ENCODE assay signal across 10 cellular contexts in genomic region chr18:48589797-48590519, GRCh38. TPM values are rescaled to one million over a fixed set of nuclear protein-coding genes. Genes with fewer than 3 reads are reported as not detected.
A peak's percentile ranks its signal among the peaks of the same experiment; 100 is the strongest.
DNase-seq lines count a peak whose midpoint lies in the region; ATAC-seq, FAIRE-seq and TF ChIP-seq lines count a peak whose summit lies in the region.
"Had no signal": no experiment of that assay in that cellular context is flagged by ENCODE, and none has a peak within 500 bp of the region (broad histone marks: within the 10 kb centered on the region; RNA-seq: fewer than 3 reads in every experiment).

No MANE protein-coding gene starts in this region.

- intact Hi-C loops in left ventricle myocardium inferior (cut with micrococcal nuclease) (no loop called here), ovary (cut with DNase I) (no loop called here)

- H3K4me3 Mint-ChIP-seq in T-helper 17 cell = no peak overlapping the region
- H3K4me3 Mint-ChIP-seq in WTC11 = no peak overlapping the region

- no peak for TF ChIP-seq RAD21 in A549 (conservative IDR thresholded peaks at IDR 0.05 in 1 of 2, IDR thresholded peaks at IDR 0.05 in 1 of 2)

- H3K27me3 Mint-ChIP-seq in T-helper 17 cell (peaks cover 9% of the 10 kb centered on the region), WTC11 (ENCODE audit: low read depth) (no peaks in the 10 kb centered on the region)

- TF ChIP-seq CTCF in A549 (IDR thresholded peaks at IDR 0.05) (no peak), left ventricle myocardium inferior (IDR thresholded peaks at IDR 0.05; ENCODE audit: borderline replicate concordance) (no peak), ovary (IDR thresholded peaks at IDR 0.05) (no peak), GM10266 (IDR thresholded peaks at IDR 0.05; ENCODE audit: control insufficient read depth, insufficient read depth, low read depth, missing control alignments) (no peak), WTC11 (IDR thresholded peaks at IDR 0.05) (no peak)

- no peak for DNase-seq in A549 (ENCODE audit: low read depth in 1 of 2, low spot score in 1 of 2)
- DNase-seq in T-helper 17 cell = no peak
- DNase-seq in left ventricle myocardium inferior = peak; percentile 77
- DNase-seq in ovary = peak in 4 of 5 donors; percentile 46 to 70 (median 58)
- DNase-seq in GM10266 (ENCODE audit: extremely low spot score) = no peak
- no peak for DNase-seq in HT-29 (ENCODE audit: low spot score)
- no peak for DNase-seq in WTC11 (ENCODE audit: low spot score)
- DNase-seq: NCI-H1694 had no signal

- H3K27ac Mint-ChIP-seq in T-helper 17 cell (peak overlapping the region; percentile 8), WTC11 (no peak overlapping the region; the same call in 1 of the 2 replicates)

- H3K27ac ChIP-seq in A549 (peak overlapping the region; percentile 69 to 86), left ventricle myocardium inferior (replicated peaks) (peak overlapping the region; percentile 82), ovary (no peak overlapping the region)
- H3K27ac ChIP-seq: neutrophil had no signal

- TF ChIP-seq EP300 in A549 (IDR thresholded peaks at IDR 0.05) (no peak), ovary (IDR thresholded peaks at IDR 0.05) (no peak)

- CTCF ChIA-PET in A549 (lab: Yijun Ruan, JAX) (interaction anchor here (1.1 to 1.7 kb wide), 2 partner anchors 10 to 15 kb away, joined by 3 to 4 read pairs; no protein-coding TSS in a partner anchor), WTC11 (lab: Charles Lee) (interaction anchor here (2.5 kb wide), 1 partner anchor 15 kb away, joined by 14 read pairs; no protein-coding TSS in a partner anchor)

- H3K27me3 ChIP-seq in left ventricle myocardium inferior (ENCODE audit: low read depth) = no peaks in the 10 kb centered on the region
- no peaks in the 10 kb centered on the region for H3K27me3 ChIP-seq in ovary
- H3K27me3 ChIP-seq: neutrophil had no signal

- H3K4me1 ChIP-seq in A549 (peaks cover 25% of the 10 kb centered on the region), left ventricle myocardium inferior (peaks cover 74% of the 10 kb centered on the region), ovary (ENCODE audit: insufficient read depth) (peaks cover 16% of the 10 kb centered on the region)

- H3K4me3 ChIP-seq in A549 (no peak overlapping the region), left ventricle myocardium inferior (no peak overlapping the region), ovary (no peak overlapping the region)

- no peak for FAIRE-seq in A549 (lab: Jason Lieb, UNC)

- no peaks in the 10 kb centered on the region for H3K9me3 Mint-ChIP-seq in WTC11

- H3K4me1 Mint-ChIP-seq in T-helper 17 cell (peaks cover 9% of the 10 kb centered on the region), WTC11 (0 out of 2 replicates have a peak, but pooled peaks cover 4% of the 10 kb centered on the region)

- peak overlapping the region; percentile 62 for H3K4me2 ChIP-seq in A549

- H3K36me3 ChIP-seq in left ventricle myocardium inferior (no peaks in the 10 kb centered on the region), ovary (no peaks in the 10 kb centered on the region)
- H3K36me3 ChIP-seq: neutrophil had no signal

- WGBS in A549 (ENCODE audit: missing lambda C conversion rate) = 87% methylated on average over 11 of the region's 15 CpGs
- WGBS in ovary, 3 donors = 56 to 66% (median 65%) methylated on average over 15 of the region's 15 CpGs

- POLR2A ChIA-PET in A549 (lab: Yijun Ruan, JAX) (no interaction called here), WTC11 (lab: Charles Lee) (no interaction called here)

- no peaks in the 10 kb centered on the region for H3K36me3 Mint-ChIP-seq in T-helper 17 cell (ENCODE audit: low read depth)
- no peaks in the 10 kb centered on the region for H3K36me3 Mint-ChIP-seq in WTC11

- no peaks in the 10 kb centered on the region for H3K9me3 ChIP-seq in A549
- H3K9me3 ChIP-seq in T-helper 17 cell (ENCODE audit: control insufficient read depth, low read length, poor library complexity, severe bottlenecking) = no peaks in the 10 kb centered on the region
- H3K9me3 ChIP-seq in left ventricle myocardium inferior (replicated peaks) = no peaks in the 10 kb centered on the region
- no peaks in the 10 kb centered on the region for H3K9me3 ChIP-seq in ovary
- H3K9me3 ChIP-seq: neutrophil had no signal

- ATAC-seq in A549 (peak in 1 of 2 experiments; percentile 16; a peak in 2 of 6 replicates), T-helper 17 cell (no peak), GM18873 (IDR thresholded peaks at IDR 0.05; ENCODE audit: low FRiP score, unreplicated experiment) (no peak), WTC11 (no peak)

- TF ChIP-seq POLR2A in A549 (IDR thresholded peaks at IDR 0.05; ENCODE audit: low read length) (no peak), ovary (IDR thresholded peaks at IDR 0.05) (no peak)

TF ChIP-seq in A549, 52 proteins besides CTCF, POLR2A, EP300 and RAD21 (continues in another document):
- TF ChIP-seq CBX8 (IDR thresholded peaks at IDR 0.05) = no peak
- TF ChIP-seq JUNB (IDR thresholded peaks at IDR 0.05) = no peak
- TF ChIP-seq, protein P1, sequence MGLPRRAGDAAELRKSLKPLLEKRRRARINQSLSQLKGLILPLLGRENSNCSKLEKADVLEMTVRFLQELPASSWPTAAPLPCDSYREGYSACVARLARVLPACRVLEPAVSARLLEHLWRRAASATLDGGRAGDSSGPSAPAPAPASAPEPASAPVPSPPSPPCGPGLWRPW (IDR thresholded peaks at IDR 0.05) = no peak
- TF ChIP-seq, protein P2, sequence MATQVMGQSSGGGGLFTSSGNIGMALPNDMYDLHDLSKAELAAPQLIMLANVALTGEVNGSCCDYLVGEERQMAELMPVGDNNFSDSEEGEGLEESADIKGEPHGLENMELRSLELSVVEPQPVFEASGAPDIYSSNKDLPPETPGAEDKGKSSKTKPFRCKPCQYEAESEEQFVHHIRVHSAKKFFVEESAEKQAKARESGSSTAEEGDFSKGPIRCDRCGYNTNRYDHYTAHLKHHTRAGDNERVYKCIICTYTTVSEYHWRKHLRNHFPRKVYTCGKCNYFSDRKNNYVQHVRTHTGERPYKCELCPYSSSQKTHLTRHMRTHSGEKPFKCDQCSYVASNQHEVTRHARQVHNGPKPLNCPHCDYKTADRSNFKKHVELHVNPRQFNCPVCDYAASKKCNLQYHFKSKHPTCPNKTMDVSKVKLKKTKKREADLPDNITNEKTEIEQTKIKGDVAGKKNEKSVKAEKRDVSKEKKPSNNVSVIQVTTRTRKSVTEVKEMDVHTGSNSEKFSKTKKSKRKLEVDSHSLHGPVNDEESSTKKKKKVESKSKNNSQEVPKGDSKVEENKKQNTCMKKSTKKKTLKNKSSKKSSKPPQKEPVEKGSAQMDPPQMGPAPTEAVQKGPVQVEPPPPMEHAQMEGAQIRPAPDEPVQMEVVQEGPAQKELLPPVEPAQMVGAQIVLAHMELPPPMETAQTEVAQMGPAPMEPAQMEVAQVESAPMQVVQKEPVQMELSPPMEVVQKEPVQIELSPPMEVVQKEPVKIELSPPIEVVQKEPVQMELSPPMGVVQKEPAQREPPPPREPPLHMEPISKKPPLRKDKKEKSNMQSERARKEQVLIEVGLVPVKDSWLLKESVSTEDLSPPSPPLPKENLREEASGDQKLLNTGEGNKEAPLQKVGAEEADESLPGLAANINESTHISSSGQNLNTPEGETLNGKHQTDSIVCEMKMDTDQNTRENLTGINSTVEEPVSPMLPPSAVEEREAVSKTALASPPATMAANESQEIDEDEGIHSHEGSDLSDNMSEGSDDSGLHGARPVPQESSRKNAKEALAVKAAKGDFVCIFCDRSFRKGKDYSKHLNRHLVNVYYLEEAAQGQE (IDR thresholded peaks at IDR 0.05) = no peak
- no peak for TF ChIP-seq KDM1A (IDR thresholded peaks at IDR 0.05; ENCODE audit: low read depth)

TF ChIP-seq in WTC11, 78 proteins besides CTCF, POLR2A, EP300 and RAD21:
- TF ChIP-seq NFE2L1 (CRISPR knock-in tag; IDR thresholded peaks at IDR 0.05) (no peak), PRRX2 (CRISPR knock-in tag; IDR thresholded peaks at IDR 0.05) (no peak), E2F5 (CRISPR knock-in tag; IDR thresholded peaks at IDR 0.05) (no peak)
- TF ChIP-seq, protein P3, sequence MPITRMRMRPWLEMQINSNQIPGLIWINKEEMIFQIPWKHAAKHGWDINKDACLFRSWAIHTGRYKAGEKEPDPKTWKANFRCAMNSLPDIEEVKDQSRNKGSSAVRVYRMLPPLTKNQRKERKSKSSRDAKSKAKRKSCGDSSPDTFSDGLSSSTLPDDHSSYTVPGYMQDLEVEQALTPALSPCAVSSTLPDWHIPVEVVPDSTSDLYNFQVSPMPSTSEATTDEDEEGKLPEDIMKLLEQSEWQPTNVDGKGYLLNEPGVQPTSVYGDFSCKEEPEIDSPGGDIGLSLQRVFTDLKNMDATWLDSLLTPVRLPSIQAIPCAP (CRISPR knock-in tag; IDR thresholded peaks at IDR 0.05) = no peak

RNA-seq across cellular contexts. Expression of gene CTIF, which starts 51.1 kb away (rescaled TPM):
- polyA plus RNA-seq in A549 (2011; rRNA removed) (14.6 and 17.0 TPM in 2 replicates), A549 (2017; fragmentation: RNase III; extraction: RNeasy Plus Mini Kit Qiagen cat#74134 plus additional on column Dnase treatment) (23.0 to 30.0 TPM (median 24.7 TPM) in 3 replicates), ovary (10 to 100 TPM; 18.5 to 43.1 TPM)
- polyA plus RNA-seq in A549 (2012; cell fraction: cytosol; rRNA removed) = 12.5 and 15.6 TPM in 2 replicates
- polyA plus RNA-seq in A549 (2012; cell fraction: nucleus; rRNA removed) = 55.4 and 60.4 TPM in 2 replicates
- 18.0 and 26.5 TPM in 2 replicates for polyA minus RNA-seq in A549 (2011; rRNA and poly(A)+ RNA removed)
- total RNA-seq in T-helper 17 cell (1 to 10 TPM; 6.1 to 7.3 TPM), left ventricle myocardium inferior (60.0 TPM), ovary (10 to 100 TPM; 26.8 to 94.1 (median 82.3) TPM), WTC11 (2021) (18.9 to 28.5 TPM (median 20.4 TPM) in 3 replicates)
- total RNA-seq in HT-29 (2014; rRNA removed; shearing (Covaris generic)) = 8.3 and 10.4 TPM in 2 replicates

Comparison
In these comparisons a context has a peak if more than half of its experiments do, and no peak if none do; other contexts are left out.
1. DNase-seq: peak in left ventricle myocardium inferior (single experiment) and ovary (4 of 5); none in A549 (0 of 2), T-helper 17 cell (0 of 3), GM10266 (single experiment), HT-29 (single experiment) and WTC11 (single experiment).
2. H3K27ac ChIP-seq: peak in A549 (2 of 2) and left ventricle myocardium inferior (single experiment); none in ovary (0 of 2).